Comparison of ENCODE assay signal across 12 cellular contexts in genomic region chr17:58412910-58413630, GRCh38. TPM values are rescaled to one million over a fixed set of nuclear protein-coding genes. Genes with fewer than 3 reads are reported as not detected.
DNase-seq lines count a peak whose midpoint lies in the region; ATAC-seq, FAIRE-seq and TF ChIP-seq lines count a peak whose summit lies in the region.
"Had no signal": no experiment of that assay in that cellular context is flagged by ENCODE, and none has a peak within 500 bp of the region (broad histone marks: within the 10 kb centered on the region; RNA-seq: fewer than 3 reads in every experiment).

No MANE protein-coding gene starts in this region.

- H2AFZ ChIP-seq in HepG2 (ENCODE audit: low read length) = no peak overlapping the region

- H3K4me3 ChIP-seq in Caco-2 (ENCODE audit: low read depth, low read length) = peak overlapping the region; percentile 70
- H3K4me3 ChIP-seq in HUES6 (ENCODE audit: low read depth, low read length) = peak overlapping the region; percentile 69; the same call in 1 of the 2 replicates
- H3K4me3 ChIP-seq in HepG2 (replicated peaks in 1 of 3; ENCODE audit: insufficient read depth in 1 of 3, low read depth in 2 of 3, low read length in 3 of 3) = peak overlapping the region; percentile 73 to 88 (median 81); a peak in 5 of 6 replicates

- peaks cover 5% of the 10 kb centered on the region; the same call in 1 of the 2 replicates for H4K20me1 ChIP-seq in HepG2 (ENCODE audit: insufficient read depth, low read length)

- peaks cover 32% of the 10 kb centered on the region for H3K4me1 Mint-ChIP-seq in Caco-2 (ENCODE audit: low read depth, unreplicated experiment)
- H3K4me1 Mint-ChIP-seq in activated naive CD8-positive, alpha-beta T cell treated with anti-CD3 and anti-CD28 coated beads, Interleukin-2, amount 50 U/mL, for 24 hours = peaks cover 43% of the 10 kb centered on the region
- H3K4me1 Mint-ChIP-seq in stimulated activated memory B cell treated with anti-CD40 and anti-IgM and Interleukin-4, amounts not matched to agents 10 μg/mL and 1 μg/mL and 100 μg/mL, for 72 hours = peaks cover 20% of the 10 kb centered on the region

- in situ Hi-C loops in HepG2 (cut with HindIII; ENCODE audit: extremely low pct_ligation_motif_present, low pct_unique_long_range_greater_than_20kb) = no loop called here

- WGBS in HepG2 (ENCODE audit: low lambda C conversion rate) = 5% methylated on average over 3 of the region's 3 CpGs

- H3K9me3 Mint-ChIP-seq in Caco-2 (ENCODE audit: unreplicated experiment) = no peaks in the 10 kb centered on the region
- no peaks in the 10 kb centered on the region for H3K9me3 Mint-ChIP-seq in activated naive CD8-positive, alpha-beta T cell treated with anti-CD3 and anti-CD28 coated beads, Interleukin-2, amount 50 U/mL, for 24 hours
- no peaks in the 10 kb centered on the region for H3K9me3 Mint-ChIP-seq in stimulated activated memory B cell treated with anti-CD40 and anti-IgM and Interleukin-4, amounts not matched to agents 10 μg/mL and 1 μg/mL and 100 μg/mL, for 72 hours
- H3K9me3 Mint-ChIP-seq: CD14-positive monocyte had no signal

- TF ChIP-seq RAD21 in HepG2 (CRISPR knock-in tag; IDR thresholded peaks at IDR 0.05) = no peak

- TF ChIP-seq CTCF in Caco-2 (IDR thresholded peaks at IDR 0.05; ENCODE audit: insufficient read depth in 1 of 2, low read depth in 1 of 2, low read length in 1 of 2, severe bottlenecking in 1 of 2, unreplicated experiment in 1 of 2) = no peak
- no peak for TF ChIP-seq CTCF in HepG2 (CRISPR knock-in tag; IDR thresholded peaks at IDR 0.05)

- no peak for TF ChIP-seq POLR2A in HepG2 (IDR thresholded peaks at IDR 0.05; ENCODE audit: insufficient read depth in 1 of 2, low read depth in 2 of 2, low read length in 2 of 2)

- peak overlapping the region; percentile 69 for H3K27ac Mint-ChIP-seq in Caco-2 (ENCODE audit: unreplicated experiment)
- H3K27ac Mint-ChIP-seq in activated naive CD8-positive, alpha-beta T cell treated with anti-CD3 and anti-CD28 coated beads, Interleukin-2, amount 50 U/mL, for 24 hours = peak overlapping the region; percentile 86
- no peak overlapping the region for H3K27ac Mint-ChIP-seq in stimulated activated memory B cell treated with anti-CD40 and anti-IgM and Interleukin-4, amounts not matched to agents 10 μg/mL and 1 μg/mL and 100 μg/mL, for 72 hours
- H3K27ac Mint-ChIP-seq: CD14-positive monocyte had no signal

- no peaks in the 10 kb centered on the region for H3K27me3 Mint-ChIP-seq in Caco-2 (ENCODE audit: insufficient read depth, unreplicated experiment)
- no peaks in the 10 kb centered on the region for H3K27me3 Mint-ChIP-seq in activated naive CD8-positive, alpha-beta T cell treated with anti-CD3 and anti-CD28 coated beads, Interleukin-2, amount 50 U/mL, for 24 hours
- H3K27me3 Mint-ChIP-seq in stimulated activated memory B cell treated with anti-CD40 and anti-IgM and Interleukin-4, amounts not matched to agents 10 μg/mL and 1 μg/mL and 100 μg/mL, for 72 hours = no peaks in the 10 kb centered on the region

- H3K4me3 Mint-ChIP-seq in Caco-2 (ENCODE audit: unreplicated experiment) = peak overlapping the region; percentile 90
- peak overlapping the region; percentile 41 for H3K4me3 Mint-ChIP-seq in activated naive CD8-positive, alpha-beta T cell treated with anti-CD3 and anti-CD28 coated beads, Interleukin-2, amount 50 U/mL, for 24 hours
- H3K4me3 Mint-ChIP-seq in stimulated activated memory B cell treated with anti-CD40 and anti-IgM and Interleukin-4, amounts not matched to agents 10 μg/mL and 1 μg/mL and 100 μg/mL, for 72 hours = no peak overlapping the region
- H3K4me3 Mint-ChIP-seq: CD14-positive monocyte had no signal

- ATAC-seq in activated naive CD8-positive, alpha-beta T cell treated with anti-CD3 and anti-CD28 coated beads, Interleukin-2, amount 50 U/mL, for 24 hours = peak; percentile 55
- ATAC-seq in HepG2 (peak; percentile 7; the same call in 1 of the 3 replicates), HG02938 (IDR thresholded peaks at IDR 0.05; ENCODE audit: unreplicated experiment) (no peak)
- ATAC-seq in stimulated activated memory B cell treated with anti-CD40 and anti-IgM and Interleukin-4, amounts not matched to agents 10 μg/mL and 1 μg/mL and 100 μg/mL, for 72 hours = no peak

- no TSS peak for BruUV-seq in Caco-2 (replicated peaks; lab: Mats Ljungman, UMichigan)
- no TSS peak for BruUV-seq in HepG2 (replicated peaks; lab: Mats Ljungman, UMichigan)

- H3K9ac ChIP-seq in HUES6 (ENCODE audit: low read length) (no peak overlapping the region), HepG2 (ENCODE audit: insufficient read depth, low read depth, low read length) (peak overlapping the region; percentile 85)

- peak; percentile 62 for FAIRE-seq in HepG2 (lab: Jason Lieb, UNC)

- H3K27me3 ChIP-seq in Caco-2 (replicated peaks; ENCODE audit: control insufficient read depth, insufficient read depth, low read length) (no peaks in the 10 kb centered on the region), HUES6 (ENCODE audit: control insufficient read depth, insufficient read depth, low read length) (no peaks in the 10 kb centered on the region), HepG2 (ENCODE audit: control insufficient read depth in 1 of 2, insufficient read depth in 2 of 2, low read length in 2 of 2) (no peaks in the 10 kb centered on the region; a peak in 2 of 5 replicates)

- H3K9me3 ChIP-seq in Caco-2 (no peaks in the 10 kb centered on the region), HUES6 (ENCODE audit: control insufficient read depth, insufficient read depth, low read depth, low read length) (no peaks in the 10 kb centered on the region), HepG2 (ENCODE audit: low read length) (no peaks in the 10 kb centered on the region)

- peak overlapping the region; percentile 87 for H3K4me2 ChIP-seq in HepG2 (ENCODE audit: low read depth, low read length)

- intact Hi-C loops in Caco-2 (cut with micrococcal nuclease; ENCODE audit: unreplicated experiment) = no loop called here
- intact Hi-C loops in HepG2 (cut with micrococcal nuclease; ENCODE audit: unreplicated experiment) = loop anchor here (2.0 kb wide), 1 partner anchor 14 kb away; no protein-coding TSS in a partner anchor

- POLR2A ChIA-PET in Caco-2 (lab: Charles Lee) (no interaction called here), HepG2 (lab: Yijun Ruan, JAX) (interaction anchor here (0.7 to 6.1 kb wide), 8 partner anchors 17 to 77 kb away, joined by 3 to 254 read pairs (median 90); partner anchors contain the start of gene SUPT4H1)

- H3K79me2 ChIP-seq in HepG2 (ENCODE audit: insufficient read depth, low read length) = peaks cover 93% of the 10 kb centered on the region

- H3K36me3 Mint-ChIP-seq in Caco-2 (ENCODE audit: insufficient read depth, unreplicated experiment) = peaks cover 86% of the 10 kb centered on the region
- H3K36me3 Mint-ChIP-seq in activated naive CD8-positive, alpha-beta T cell treated with anti-CD3 and anti-CD28 coated beads, Interleukin-2, amount 50 U/mL, for 24 hours (ENCODE audit: low read depth) = no peaks in the 10 kb centered on the region
- no peaks in the 10 kb centered on the region for H3K36me3 Mint-ChIP-seq in stimulated activated memory B cell treated with anti-CD40 and anti-IgM and Interleukin-4, amounts not matched to agents 10 μg/mL and 1 μg/mL and 100 μg/mL, for 72 hours
- H3K36me3 Mint-ChIP-seq: CD14-positive monocyte had no signal

- peaks cover 38% of the 10 kb centered on the region for H3K4me1 ChIP-seq in Caco-2
- H3K4me1 ChIP-seq in HUES6 (ENCODE audit: control insufficient read depth, insufficient read depth, low read length) = peaks cover 21% of the 10 kb centered on the region
- H3K4me1 ChIP-seq in HepG2 (ENCODE audit: insufficient read depth, low read length) = peaks cover 52% of the 10 kb centered on the region

- DNase-seq in Caco-2 (peak in 1 of 2 experiments; percentile 39), HepG2 (ENCODE audit: low spot score) (peak; percentile 84), SHP77 treated with DMSO at 0.1 percent for 48 hours (lab: John Stamatoyannopoulos, UW) (no peak)
- DNase-seq in activated naive CD8-positive, alpha-beta T cell treated with anti-CD3 and anti-CD28 coated beads, Interleukin-2, amount 50 U/mL, for 24 hours = no peak
- no peak for DNase-seq in stimulated activated CD4-positive, alpha-beta T cell treated with anti-CD3 and anti-CD28 coated beads, Interleukin-1b, Interleukin-23, amount 100 ng/mL, for 48 hours
- DNase-seq: activated naive CD4-positive, alpha-beta T cell; NCI-H1694 treated with DMSO at 0.1 percent for 48 hours; stimulated activated CD4-positive, alpha-beta T cell treated with anti-CD3 and anti-CD28 coated beads, Interleukin-12 subunit alpha, Interleukin-12 subunit beta, amount 100 ng/mL, for 4 hours had no signal

- TF ChIP-seq EP300 in HepG2 (IDR thresholded peaks at IDR 0.05; ENCODE audit: low read depth in 2 of 2, low read length in 2 of 2) = peak in 1 of 2 experiments; percentile 89; a peak in 2 of 4 replicates
- no peak for TF ChIP-seq EP300 in HepG2 (CRISPR knock-in tag; IDR thresholded peaks at IDR 0.05; ENCODE audit: borderline replicate concordance)

- CTCF ChIA-PET in Caco-2 (lab: Charles Lee) (interaction anchor here (0.7 kb wide), 1 partner anchor 95 kb away, joined by 3 read pairs; no protein-coding TSS in a partner anchor), HepG2 (lab: Yijun Ruan, JAX; ENCODE audit: low intra/inter-chr PET ratio, low total read pairs) (no interaction called here)

- H3K36me3 ChIP-seq in Caco-2 (ENCODE audit: control insufficient read depth, insufficient read depth, low read length) (no peaks in the 10 kb centered on the region), HUES6 (ENCODE audit: control insufficient read depth, insufficient read depth, low read length) (no peaks in the 10 kb centered on the region), HepG2 (replicated peaks in 1 of 2; ENCODE audit: control insufficient read depth in 1 of 2, insufficient read depth in 2 of 2, low read length in 2 of 2) (peaks cover 0 to 4% of the 10 kb centered on the region in 2 experiments; a peak in 3 of 5 replicates)

- H3K27ac ChIP-seq in HUES6 (ENCODE audit: low read depth, low read length) = no peak overlapping the region
- H3K27ac ChIP-seq in HepG2 (ENCODE audit: extremely low read length, insufficient read depth, low read length) = peak overlapping the region; percentile 77

RNA-seq across cellular contexts. Expression of gene RNF43, which starts 4.3 kb away (rescaled TPM):
- total RNA-seq in Caco-2 (2022) = 84.2 and 87.1 TPM in 2 replicates
- total RNA-seq in HepG2 (2016; rRNA removed; fragmentation: Illumina TruSeq; extraction: Trizol) = 51.4 and 53.4 TPM in 2 replicates
- total RNA-seq in HepG2 (2016; cell fraction: cytosol; rRNA removed; fragmentation: Illumina TruSeq; extraction: Trizol; ENCODE audit: low read depth) = 10.8 and 11.5 TPM in 2 replicates
- total RNA-seq in HepG2 (2016; cell fraction: insoluble cytoplasmic fraction; rRNA removed; fragmentation: Illumina TruSeq; extraction: Trizol) = 41.4 and 52.0 TPM in 2 replicates
- 25.5 and 28.6 TPM in 2 replicates for total RNA-seq in HepG2 (2016; cell fraction: membrane; rRNA removed; fragmentation: Illumina TruSeq; extraction: Trizol)
- total RNA-seq in HepG2 (2016; cell fraction: nucleus; rRNA removed; fragmentation: Illumina TruSeq; extraction: Trizol) = 113 and 134 TPM in 2 replicates
- polyA plus RNA-seq in HepG2 (2011; rRNA removed) = 29.3 and 31.0 TPM in 2 replicates
- polyA plus RNA-seq in HepG2 (2011; cell fraction: cytosol; rRNA removed) = 18.3 and 25.7 TPM in 2 replicates
- 81.6 and 101 TPM in 2 replicates for polyA plus RNA-seq in HepG2 (2011; cell fraction: nucleus; rRNA removed)
- 35.6 and 44.8 TPM in 2 replicates for polyA plus RNA-seq in HepG2 (2012)
- polyA plus RNA-seq in HepG2 (2016; cell fraction: cytosol; fragmentation: Illumina TruSeq; extraction: Trizol; ENCODE audit: low read depth) = 2.5 and 3.4 TPM in 2 replicates
- 29.8 and 38.5 TPM in 2 replicates for polyA plus RNA-seq in HepG2 (2016; cell fraction: insoluble cytoplasmic fraction; fragmentation: Illumina TruSeq; extraction: Trizol; ENCODE audit: low read depth)
- polyA plus RNA-seq in HepG2 (2016; cell fraction: membrane; fragmentation: Illumina TruSeq; extraction: Trizol; ENCODE audit: low read depth) = 10.3 and 11.3 TPM in 2 replicates
- 110 and 118 TPM in 2 replicates for polyA plus RNA-seq in HepG2 (2016; cell fraction: nucleus; fragmentation: Illumina TruSeq; extraction: Trizol; ENCODE audit: insufficient read depth, low read depth)
- polyA minus RNA-seq in HepG2 (2011; rRNA and poly(A)+ RNA removed; ENCODE audit: low replicate concordance) = 0.12 and 47.2 TPM in 2 replicates
- polyA minus RNA-seq in HepG2 (2011; cell fraction: cytosol; rRNA and poly(A)+ RNA removed) = 17.4 and 23.6 TPM in 2 replicates
- 134 and 180 TPM in 2 replicates for polyA minus RNA-seq in HepG2 (2011; cell fraction: nucleus; rRNA and poly(A)+ RNA removed)

Comparison
In these comparisons a context has a peak if more than half of its experiments do, and no peak if none do; other contexts are left out.
1. ATAC-seq: peak in activated naive CD8-positive, alpha-beta T cell treated with anti-CD3 and anti-CD28 coated beads, Interleukin-2, amount 50 U/mL, for 24 hours (single experiment) and HepG2 (single experiment); none in stimulated activated memory B cell treated with anti-CD40 and anti-IgM and Interleukin-4, amounts not matched to agents 10 μg/mL and 1 μg/mL and 100 μg/mL, for 72 hours (single experiment) and HG02938 (single experiment).
2. Peak in every context shown above with its lines, with median percentiles within 50 percentile points of each other: H3K4me3 ChIP-seq.